8 cellular contexts compared by ENCODE assay signal in genomic region chr1:21779613-21780521, GRCh38. TPM values are rescaled to one million over a fixed set of nuclear protein-coding genes. Genes with fewer than 3 reads are reported as not detected.
DNase-seq lines count a peak whose midpoint lies in the region; ATAC-seq, FAIRE-seq and TF ChIP-seq lines count a peak whose summit lies in the region.

No MANE protein-coding gene starts in this region.

- H3K79me2 ChIP-seq in MM.1S (ENCODE audit: low read length) (peaks cover 79% of the 10 kb centered on the region), astrocyte (ENCODE audit: insufficient read depth, low read length) (peaks cover 81% of the 10 kb centered on the region)

- TF ChIP-seq CTCF in MM.1S (IDR thresholded peaks at IDR 0.05; ENCODE audit: low read length) (no peak), astrocyte (IDR thresholded peaks at IDR 0.05; ENCODE audit: insufficient read depth, low read depth, low read length) (no peak), suprapubic skin (IDR thresholded peaks at IDR 0.05) (no peak), ovary (IDR thresholded peaks at IDR 0.05) (no peak)

- FAIRE-seq in astrocyte (lab: Jason Lieb, UNC) = no peak

- H2AFZ ChIP-seq in MM.1S (ENCODE audit: low read length) = no peak overlapping the region
- no peak overlapping the region for H2AFZ ChIP-seq in astrocyte (ENCODE audit: low read depth, low read length)

- peak overlapping the region; percentile 80 for H3K4me3 Mint-ChIP-seq in astrocyte (ENCODE audit: unreplicated experiment)

- H3K4me2 ChIP-seq in MM.1S (ENCODE audit: low read depth, low read length) = peak overlapping the region; percentile 47
- H3K4me2 ChIP-seq in astrocyte (ENCODE audit: low read length) = peak overlapping the region; percentile 34

- H3K4me1 Mint-ChIP-seq in astrocyte (ENCODE audit: low read depth, unreplicated experiment) = peaks cover 13% of the 10 kb centered on the region

- DNase-seq in MM.1S (no peak), astrocyte (ENCODE audit: low read depth) (no peak), activated gamma-delta T cell treated with Interleukin-2 at 50 U/mL for 16 hours (no peak), suprapubic skin (ENCODE audit: low spot score in 2 of 2) (no peak), ovary (no peak)
- DNase-seq in stimulated activated CD4-positive, alpha-beta T cell treated with anti-CD3 and anti-CD28 coated beads, Interleukin-4, amount 100 ng/mL, for 24 hours = peak; percentile 76

- TF ChIP-seq EP300 in suprapubic skin (IDR thresholded peaks at IDR 0.05) = no peak
- TF ChIP-seq EP300 in ovary (IDR thresholded peaks at IDR 0.05) = no peak

- H3K9me2 ChIP-seq in MM.1S (replicated peaks; ENCODE audit: insufficient read depth, low read length) = no peaks in the 10 kb centered on the region

- H3K27me3 Mint-ChIP-seq in astrocyte (ENCODE audit: low read depth, unreplicated experiment) = no peaks in the 10 kb centered on the region

- no peak for ATAC-seq in GM18519 (IDR thresholded peaks at IDR 0.05; ENCODE audit: low FRiP score, unreplicated experiment)

- H3K9me3 ChIP-seq in MM.1S (replicated peaks; ENCODE audit: insufficient read depth, low read length) = no peaks in the 10 kb centered on the region
- peaks cover 2% of the 10 kb centered on the region for H3K9me3 ChIP-seq in astrocyte (ENCODE audit: insufficient read depth, low read depth, low read length)
- no peaks in the 10 kb centered on the region for H3K9me3 ChIP-seq in suprapubic skin
- no peaks in the 10 kb centered on the region for H3K9me3 ChIP-seq in ovary

- peaks cover 29% of the 10 kb centered on the region for H4K20me1 ChIP-seq in MM.1S (ENCODE audit: insufficient read depth, low read length)
- H4K20me1 ChIP-seq in astrocyte (ENCODE audit: insufficient read depth, low read length) = peaks cover 57% of the 10 kb centered on the region

- H3K36me3 ChIP-seq in MM.1S (replicated peaks; ENCODE audit: insufficient read depth, low read length) (no peaks in the 10 kb centered on the region), astrocyte (ENCODE audit: insufficient read depth, low read length) (no peaks in the 10 kb centered on the region), suprapubic skin (no peaks in the 10 kb centered on the region), ovary (no peaks in the 10 kb centered on the region)

- H3F3A ChIP-seq in MM.1S (ENCODE audit: insufficient read depth, low read length) = peaks cover 28% of the 10 kb centered on the region

- TF ChIP-seq POLR2A in GM19193 (IDR thresholded peaks at IDR 0.05; ENCODE audit: extremely low read depth, insufficient read depth, insufficient read length) = peak; percentile 15
- no peak for TF ChIP-seq POLR2A in suprapubic skin (IDR thresholded peaks at IDR 0.05)
- no peak for TF ChIP-seq POLR2A in ovary (IDR thresholded peaks at IDR 0.05)

- H3K4me3 ChIP-seq in MM.1S (ENCODE audit: low read length) (peak overlapping the region; percentile 10), astrocyte (ENCODE audit: insufficient read depth, low read depth, low read length) (no peak overlapping the region), suprapubic skin (no peak overlapping the region), ovary (no peak overlapping the region)

- H3K4me1 ChIP-seq in MM.1S (ENCODE audit: low read length) (peaks cover 13% of the 10 kb centered on the region), astrocyte (ENCODE audit: insufficient read depth, low read length) (no peaks in the 10 kb centered on the region), suprapubic skin (peaks cover 32% of the 10 kb centered on the region), ovary (ENCODE audit: insufficient read depth) (peaks cover 4% of the 10 kb centered on the region)

- no peak overlapping the region for H3K27ac Mint-ChIP-seq in astrocyte (ENCODE audit: unreplicated experiment)

- H3K9me3 Mint-ChIP-seq in astrocyte (ENCODE audit: unreplicated experiment) = peaks cover 2% of the 10 kb centered on the region

- intact Hi-C loops in ovary (cut with DNase I) = no loop called here

- H3K9ac ChIP-seq in MM.1S (ENCODE audit: low read length) (no peak overlapping the region), astrocyte (ENCODE audit: low read length) (no peak overlapping the region)

- whole genome bisulfite sequencing in suprapubic skin = 76% methylated on average over 12 of the region's 12 CpGs
- 79 to 86% (median 86%) methylated on average over 12 of the region's 12 CpGs for WGBS in ovary, 3 donors

- H3K27me3 ChIP-seq in MM.1S (replicated peaks; ENCODE audit: insufficient read depth, low read length) (no peaks in the 10 kb centered on the region), astrocyte (ENCODE audit: insufficient read depth, low read length) (no peaks in the 10 kb centered on the region), suprapubic skin (no peaks in the 10 kb centered on the region), ovary (no peaks in the 10 kb centered on the region)

- H3K36me3 Mint-ChIP-seq in astrocyte (ENCODE audit: low read depth, unreplicated experiment) = no peaks in the 10 kb centered on the region

- H3K27ac ChIP-seq in MM.1S (ENCODE audit: low read length) = peak overlapping the region; percentile 37
- no peak overlapping the region for H3K27ac ChIP-seq in astrocyte (ENCODE audit: low read depth, low read length)
- no peak overlapping the region for H3K27ac ChIP-seq in suprapubic skin
- no peak overlapping the region for H3K27ac ChIP-seq in ovary

RNA-seq across cellular contexts. Expression of gene USP48, which starts 3.1 kb away (rescaled TPM):
- total RNA-seq in astrocyte (85.7 and 85.8 TPM in 2 replicates), suprapubic skin (100 to 1,000 TPM in 1 of 4 donors, 10 to 100 TPM in 3; 27.7 to 151 (median 46.0) TPM), ovary (10 to 100 TPM; 40.4 to 87.1 (median 62.4) TPM)
- 10 to 100 TPM; 25.2 to 49.3 TPM for polyA plus RNA-seq in ovary

RNA-seq across cellular contexts. Expression of gene LDLRAD2, which starts 32.2 kb away (rescaled TPM):
- total RNA-seq in astrocyte = 0.14 and 0.22 TPM in 2 replicates
- under 1 TPM in 2 of 4 donors, not detected in 2; 0.13 to 0.29 TPM for total RNA-seq in suprapubic skin
- under 1 TPM in 6 of 7 donors, not detected in 1; 0.07 to 0.48 (median 0.20) TPM for total RNA-seq in ovary
- under 1 TPM in 1 of 2 donors, not detected in 1; 0.88 TPM for polyA plus RNA-seq in ovary
